In genomic region chr13:102680842-102681725, GRCh38 we compare ENCODE assay signal across 10 cellular contexts. TPM values are rescaled to one million over a fixed set of nuclear protein-coding genes. Genes with fewer than 3 reads are reported as not detected.
DNase-seq lines count a peak whose midpoint lies in the region; ATAC-seq and TF ChIP-seq lines count a peak whose summit lies in the region.
"Had no signal": no experiment of that assay in that cellular context is flagged by ENCODE, and none has a peak within 500 bp of the region (broad histone marks: within the 10 kb centered on the region; RNA-seq: fewer than 3 reads in every experiment).

No MANE protein-coding gene starts in this region.

- H3F3A ChIP-seq in PC-3 (ENCODE audit: low read length, unreplicated experiment): no peaks in the 10 kb centered on the region

- CTCF ChIA-PET in activated B cell treated with CpG ODN at 0.5 μM for 24 hours (lab: Charles Lee) (no interaction called here), PC-3 (lab: Charles Lee) (no interaction called here)

- H3K4me2 ChIP-seq in PC-3 (ENCODE audit: low read length): no peak overlapping the region

- H4K20me1 ChIP-seq in PC-3 (ENCODE audit: low read length): no peaks in the 10 kb centered on the region

- H3K9me3 ChIP-seq in gastroesophageal sphincter (peaks cover 0 to 3% (median 0%) of the 10 kb centered on the region in 3 donors), PC-3 (ENCODE audit: low read length) (no peaks in the 10 kb centered on the region)
- H3K9me3 ChIP-seq: breast epithelium had no signal

- H3K36me3 Mint-ChIP-seq in activated B cell treated with CpG ODN at 0.5 μM for 24 hours (ENCODE audit: low read depth): peaks cover 32% of the 10 kb centered on the region
- H3K36me3 Mint-ChIP-seq in naive thymus-derived CD8-positive, alpha-beta T cell: peaks cover 0 to 32% (median 3%) of the 10 kb centered on the region in 3 donors

- TF ChIP-seq POLR2A in gastroesophageal sphincter (IDR thresholded peaks at IDR 0.05): no peak

- no peak overlapping the region for H3K9ac ChIP-seq in PC-3 (ENCODE audit: low read length)

- peaks cover 5% of the 10 kb centered on the region for H3K9me3 Mint-ChIP-seq in activated B cell treated with CpG ODN at 0.5 μM for 24 hours
- no peaks in the 10 kb centered on the region for H3K9me3 Mint-ChIP-seq in naive thymus-derived CD8-positive, alpha-beta T cell

- no peaks in the 10 kb centered on the region for H3K27me3 Mint-ChIP-seq in activated B cell treated with CpG ODN at 0.5 μM for 24 hours
- no peaks in the 10 kb centered on the region for H3K27me3 Mint-ChIP-seq in naive thymus-derived CD8-positive, alpha-beta T cell

- H3K4me1 ChIP-seq in gastroesophageal sphincter (no peaks in the 10 kb centered on the region), PC-3 (ENCODE audit: insufficient read depth, low read length) (no peaks in the 10 kb centered on the region)
- H3K4me1 ChIP-seq: breast epithelium had no signal

- H3K79me2 ChIP-seq in PC-3 (ENCODE audit: low read length): no peaks in the 10 kb centered on the region

- H3K27ac ChIP-seq in gastroesophageal sphincter (no peak overlapping the region), PC-3 (ENCODE audit: low read length) (no peak overlapping the region)
- H3K27ac ChIP-seq: breast epithelium had no signal

- no peak for DNase-seq in activated B cell treated with CpG ODN at 0.5 μM for 24 hours
- DNase-seq in naive thymus-derived CD8-positive, alpha-beta T cell: peak in 4 of 10 donors; percentile 2 to 42 (median 24)
- DNase-seq in HuH-7.5 (ENCODE audit: low spot score): no peak
- no peak for DNase-seq in superior temporal gyrus (ENCODE audit: extremely low spot score)
- DNase-seq in PC-3: no peak
- DNase-seq: kidney had no signal

- H3K9me2 ChIP-seq in PC-3 (replicated peaks; ENCODE audit: low read length): no peaks in the 10 kb centered on the region

- peaks cover 21% of the 10 kb centered on the region for H3K4me1 Mint-ChIP-seq in activated B cell treated with CpG ODN at 0.5 μM for 24 hours
- H3K4me1 Mint-ChIP-seq in naive thymus-derived CD8-positive, alpha-beta T cell: peaks cover 5 to 29% (median 23%) of the 10 kb centered on the region in 4 donors

- POLR2A ChIA-PET in activated B cell treated with CpG ODN at 0.5 μM for 24 hours (lab: Charles Lee): interaction anchor here (1.1 kb wide), 1 partner anchor 85 kb away, joined by 4 read pairs; the partner anchor contains the start of gene TPP2
- POLR2A ChIA-PET in naive thymus-derived CD8-positive, alpha-beta T cell (lab: Charles Lee): interaction anchor here (0.8 kb wide), 1 partner anchor 165 kb away, joined by 3 read pairs; the partner anchor contains the start of gene ERCC5
- POLR2A ChIA-PET in PC-3 (lab: Charles Lee; ENCODE audit: unreplicated experiment): interaction anchor here (0.6 kb wide), 1 partner anchor 565 kb away, joined by 4 read pairs; no protein-coding TSS in a partner anchor

- ATAC-seq in GM18867 (IDR thresholded peaks at IDR 0.05; ENCODE audit: unreplicated experiment) (peak; percentile 44), HG03135 (IDR thresholded peaks at IDR 0.05; ENCODE audit: unreplicated experiment) (peak; percentile 40), activated B cell treated with CpG ODN at 0.5 μM for 24 hours (ENCODE audit: low read depth) (peak; percentile 69), gastroesophageal sphincter (no peak), PC-3 (no peak)
- peak; percentile 66 to 87 for ATAC-seq in naive thymus-derived CD8-positive, alpha-beta T cell

- H3K27me3 ChIP-seq in gastroesophageal sphincter: no peaks in the 10 kb centered on the region
- no peaks in the 10 kb centered on the region for H3K27me3 ChIP-seq in PC-3 (ENCODE audit: low read length)
- H3K27me3 ChIP-seq: breast epithelium had no signal

- no TSS peak for BruUV-seq in PC-3 (replicated peaks; lab: Mats Ljungman, UMichigan)

- H3K4me3 ChIP-seq in gastroesophageal sphincter: no peak overlapping the region
- no peak overlapping the region for H3K4me3 ChIP-seq in PC-3 (ENCODE audit: low read length)
- H3K4me3 ChIP-seq: breast epithelium had no signal

- H3K4me3 Mint-ChIP-seq in activated B cell treated with CpG ODN at 0.5 μM for 24 hours: no peak overlapping the region
- H3K4me3 Mint-ChIP-seq in naive thymus-derived CD8-positive, alpha-beta T cell: peak overlapping the region in 1 of 10 donors; percentile 12

- H2AFZ ChIP-seq in PC-3 (ENCODE audit: low read length): no peak overlapping the region

- TF ChIP-seq CTCF in activated B cell treated with CpG ODN at 0.5 μM for 24 hours (IDR thresholded peaks at IDR 0.05): no peak
- TF ChIP-seq CTCF in gastroesophageal sphincter (IDR thresholded peaks at IDR 0.05): no peak
- no peak for TF ChIP-seq CTCF in PC-3 (conservative IDR thresholded peaks at IDR 0.05; ENCODE audit: low read depth, low read length)

- H3K27ac Mint-ChIP-seq in activated B cell treated with CpG ODN at 0.5 μM for 24 hours: peak overlapping the region; percentile 62
- peak overlapping the region; percentile 7 to 88 (median 72) for H3K27ac Mint-ChIP-seq in naive thymus-derived CD8-positive, alpha-beta T cell

- 70 to 79% methylated on average over 5 of the region's 5 CpGs for WGBS in gastroesophageal sphincter (ENCODE audit: low coverage in 1 of 2), 2 donors

- TF ChIP-seq EP300 in gastroesophageal sphincter (IDR thresholded peaks at IDR 0.05): no peak

- peaks cover 0 to 45% of the 10 kb centered on the region in 2 donors for H3K36me3 ChIP-seq in gastroesophageal sphincter
- 0 out of 2 replicates have a peak, but pooled peaks cover 4% of the 10 kb centered on the region for H3K36me3 ChIP-seq in PC-3 (ENCODE audit: low read depth, low read length)
- H3K36me3 ChIP-seq: breast epithelium had no signal

- intact Hi-C loops in activated B cell treated with CpG ODN at 0.5 μM for 24 hours (cut with micrococcal nuclease) (loop anchor here (1.0 to 5.0 kb wide), 2 partner anchors 92 to 166 kb away; partner anchors contain the start of genes ERCC5 and TEX30), PC-3 (cut with micrococcal nuclease) (no loop called here)

RNA-seq across cellular contexts. Expression of gene METTL21C, which starts 13.8 kb away (rescaled TPM):
- total RNA-seq in activated B cell treated with CpG ODN at 0.5 μM for 24 hours (not detected in 2 replicates), gastroesophageal sphincter (under 1 TPM in 1 of 4 donors, not detected in 3; 0.62 TPM), PC-3 (2014; rRNA removed) (not detected in 2 replicates)
- total RNA-seq in naive thymus-derived CD8-positive, alpha-beta T cell: not detected
- under 1 TPM in 1 of 3 donors, not detected in 2; 0.15 TPM for polyA plus RNA-seq in naive thymus-derived CD8-positive, alpha-beta T cell
- total RNA-seq: breast epithelium, kidney had no signal

Comparison
In these comparisons a context has a peak if more than half of its experiments do, and no peak if none do; other contexts are left out.
1. ATAC-seq: peak in GM18867 (single experiment), HG03135 (single experiment), activated B cell treated with CpG ODN at 0.5 μM for 24 hours (single experiment) and naive thymus-derived CD8-positive, alpha-beta T cell (2 of 2); none in gastroesophageal sphincter (single experiment) and PC-3 (single experiment).